ENCODE assay signal across 1 cellular context in the genomic region with DNA sequence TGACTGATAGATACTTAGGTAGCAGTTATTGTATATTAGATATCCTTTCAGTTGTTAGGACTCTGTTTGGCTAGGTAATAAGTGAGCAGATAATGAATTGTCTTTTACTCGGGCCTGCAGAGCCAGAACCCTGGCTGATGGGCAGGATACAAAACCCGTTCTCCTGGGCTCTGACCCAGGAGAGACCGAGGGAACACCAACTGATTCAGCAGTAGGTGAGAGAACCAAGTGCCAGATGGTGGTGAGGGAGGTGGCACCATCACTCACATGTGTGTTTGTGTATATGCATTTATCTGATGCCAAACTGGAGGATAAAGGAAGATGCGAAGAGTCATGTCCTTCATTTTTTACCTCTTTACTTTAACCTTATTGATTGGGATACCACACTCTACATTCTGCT.
TF ChIP-seq lines count a peak whose summit lies in the region.

No MANE protein-coding gene starts in this region.

TF ChIP-seq in K562, 482 proteins besides CTCF, POLR2A, EP300 and RAD21 (continued from another document):
- TF ChIP-seq, protein P1, sequence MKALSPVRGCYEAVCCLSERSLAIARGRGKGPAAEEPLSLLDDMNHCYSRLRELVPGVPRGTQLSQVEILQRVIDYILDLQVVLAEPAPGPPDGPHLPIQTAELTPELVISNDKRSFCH (CRISPR knock-in tag; IDR thresholded peaks at IDR 0.05), result no peak
- TF ChIP-seq, protein P1 (tag; IDR thresholded peaks at IDR 0.05), result no peak
- TF ChIP-seq, protein P2, sequence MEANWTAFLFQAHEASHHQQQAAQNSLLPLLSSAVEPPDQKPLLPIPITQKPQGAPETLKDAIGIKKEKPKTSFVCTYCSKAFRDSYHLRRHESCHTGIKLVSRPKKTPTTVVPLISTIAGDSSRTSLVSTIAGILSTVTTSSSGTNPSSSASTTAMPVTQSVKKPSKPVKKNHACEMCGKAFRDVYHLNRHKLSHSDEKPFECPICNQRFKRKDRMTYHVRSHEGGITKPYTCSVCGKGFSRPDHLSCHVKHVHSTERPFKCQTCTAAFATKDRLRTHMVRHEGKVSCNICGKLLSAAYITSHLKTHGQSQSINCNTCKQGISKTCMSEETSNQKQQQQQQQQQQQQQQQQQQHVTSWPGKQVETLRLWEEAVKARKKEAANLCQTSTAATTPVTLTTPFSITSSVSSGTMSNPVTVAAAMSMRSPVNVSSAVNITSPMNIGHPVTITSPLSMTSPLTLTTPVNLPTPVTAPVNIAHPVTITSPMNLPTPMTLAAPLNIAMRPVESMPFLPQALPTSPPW (CRISPR knock-in tag; IDR thresholded peaks at IDR 0.05), result no peak
- TF ChIP-seq ZNF311 (CRISPR knock-in tag; IDR thresholded peaks at IDR 0.05), result no peak
- no peak for TF ChIP-seq MAFG (tag; conservative IDR thresholded peaks at IDR 0.05)
- TF ChIP-seq, protein P3, sequence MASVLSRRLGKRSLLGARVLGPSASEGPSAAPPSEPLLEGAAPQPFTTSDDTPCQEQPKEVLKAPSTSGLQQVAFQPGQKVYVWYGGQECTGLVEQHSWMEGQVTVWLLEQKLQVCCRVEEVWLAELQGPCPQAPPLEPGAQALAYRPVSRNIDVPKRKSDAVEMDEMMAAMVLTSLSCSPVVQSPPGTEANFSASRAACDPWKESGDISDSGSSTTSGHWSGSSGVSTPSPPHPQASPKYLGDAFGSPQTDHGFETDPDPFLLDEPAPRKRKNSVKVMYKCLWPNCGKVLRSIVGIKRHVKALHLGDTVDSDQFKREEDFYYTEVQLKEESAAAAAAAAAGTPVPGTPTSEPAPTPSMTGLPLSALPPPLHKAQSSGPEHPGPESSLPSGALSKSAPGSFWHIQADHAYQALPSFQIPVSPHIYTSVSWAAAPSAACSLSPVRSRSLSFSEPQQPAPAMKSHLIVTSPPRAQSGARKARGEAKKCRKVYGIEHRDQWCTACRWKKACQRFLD (CRISPR knock-in tag; IDR thresholded peaks at IDR 0.05), result no peak
- no peak for TF ChIP-seq ZKSCAN3 (CRISPR knock-in tag; IDR thresholded peaks at IDR 0.05)
- TF ChIP-seq, protein P4, sequence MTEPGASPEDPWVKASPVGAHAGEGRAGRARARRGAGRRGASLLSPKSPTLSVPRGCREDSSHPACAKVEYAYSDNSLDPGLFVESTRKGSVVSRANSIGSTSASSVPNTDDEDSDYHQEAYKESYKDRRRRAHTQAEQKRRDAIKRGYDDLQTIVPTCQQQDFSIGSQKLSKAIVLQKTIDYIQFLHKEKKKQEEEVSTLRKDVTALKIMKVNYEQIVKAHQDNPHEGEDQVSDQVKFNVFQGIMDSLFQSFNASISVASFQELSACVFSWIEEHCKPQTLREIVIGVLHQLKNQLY (CRISPR knock-in tag; conservative IDR thresholded peaks at IDR 0.05), result no peak
- no peak for TF ChIP-seq PTRF (tag; IDR thresholded peaks at IDR 0.05)
